8 cellular contexts compared by ENCODE assay signal in genomic region chr19:39445258-39446071, GRCh38. TPM values are rescaled to one million over a fixed set of nuclear protein-coding genes. Genes with fewer than 3 reads are reported as not detected.
A peak's percentile ranks its signal among the peaks of the same experiment; 100 is the strongest.
DNase-seq lines count a peak whose midpoint lies in the region; ATAC-seq and TF ChIP-seq lines count a peak whose summit lies in the region.

Gene SUPT5H, plus strand, starts transcription at chr19:39445582. Its CDS starts 309 bp downstream, at chr19:39445891.

- peak within 1 kb of the TSS; percentile 98 for H3K27ac Mint-ChIP-seq in type B pancreatic cell

- H3K27me3 ChIP-seq in adipocyte (replicated peaks; ENCODE audit: control insufficient read depth, insufficient read depth, low read length) = no peaks in the 10 kb centered on the region

- no peaks in the 10 kb centered on the region for H3K9me3 Mint-ChIP-seq in type B pancreatic cell

- ATAC-seq in HG02798 (IDR thresholded peaks at IDR 0.05; ENCODE audit: poor library complexity, unreplicated experiment) = peak; percentile 93

- DNase-seq in GM12865 (ENCODE audit: low read depth) = peak; percentile 100
- DNase-seq in NCI-H1436 (lab: John Stamatoyannopoulos, UW) = peak; percentile 98
- peak; percentile 97 for DNase-seq in T follicular helper cell (ENCODE audit: low read depth)
- peak; percentile 99 for DNase-seq in adipocyte (ENCODE audit: low read depth)
- DNase-seq in cardiac septum (ENCODE audit: low spot score) = peak; percentile 98
- DNase-seq in pons (ENCODE audit: low spot score) = peak; percentile 94
- DNase-seq in type B pancreatic cell (ENCODE audit: extremely low spot score, unreplicated experiment) = peak; percentile 96

- TF ChIP-seq CTCF in GM12865 (IDR thresholded peaks at IDR 0.05; ENCODE audit: insufficient read depth, low read depth, low read length, missing control alignments) = no peak
- no peak for TF ChIP-seq CTCF in type B pancreatic cell (conservative IDR thresholded peaks at IDR 0.05)

- H3K4me1 Mint-ChIP-seq in type B pancreatic cell (ENCODE audit: unreplicated experiment) = peaks cover 28% of the 10 kb centered on the region

- peaks cover 2% of the 10 kb centered on the region for H3K36me3 ChIP-seq in adipocyte (ENCODE audit: control insufficient read depth, insufficient read depth, low read length, severe bottlenecking)

- intact Hi-C loops in cardiac septum (cut with DNase I) = loop anchor here (5.0 to 10.0 kb wide), 2 partner anchors 37 to 89 kb away; partner anchors contain the start of genes EID2B and TIMM50

- H3K36me3 Mint-ChIP-seq in type B pancreatic cell = peaks cover 15% of the 10 kb centered on the region

- peaks cover 32% of the 10 kb centered on the region for H3K4me1 ChIP-seq in adipocyte (ENCODE audit: control insufficient read depth, insufficient read depth, low read length)

- no peaks in the 10 kb centered on the region for H3K9me3 ChIP-seq in adipocyte (ENCODE audit: control insufficient read depth, low read length)

- peak within 1 kb of the TSS; percentile 95 for H3K9ac ChIP-seq in adipocyte (ENCODE audit: low read length)

- H3K4me3 Mint-ChIP-seq in type B pancreatic cell = peak within 1 kb of the TSS; percentile 99

- no peaks in the 10 kb centered on the region for H3K27me3 Mint-ChIP-seq in type B pancreatic cell

- peak within 1 kb of the TSS; percentile 99 for H3K4me3 ChIP-seq in GM12865 (ENCODE audit: low read depth, low read length)
- H3K4me3 ChIP-seq in adipocyte (ENCODE audit: low read length) = peak within 1 kb of the TSS; percentile 97

RNA-seq across cellular contexts. Expression of gene SUPT5H, which starts in this region (rescaled TPM):
- total RNA-seq in cardiac septum = 79.9 TPM
- 142 and 144 TPM in 2 replicates for total RNA-seq in type B pancreatic cell (ENCODE audit: low replicate concordance)

Comparison
In these comparisons a context has a peak if more than half of its experiments do, and no peak if none do; other contexts are left out.
1. Peak in every context shown above with its lines: DNase-seq, ATAC-seq and H3K4me3 ChIP-seq.